8 cellular contexts compared by ENCODE assay signal in the genomic region with DNA sequence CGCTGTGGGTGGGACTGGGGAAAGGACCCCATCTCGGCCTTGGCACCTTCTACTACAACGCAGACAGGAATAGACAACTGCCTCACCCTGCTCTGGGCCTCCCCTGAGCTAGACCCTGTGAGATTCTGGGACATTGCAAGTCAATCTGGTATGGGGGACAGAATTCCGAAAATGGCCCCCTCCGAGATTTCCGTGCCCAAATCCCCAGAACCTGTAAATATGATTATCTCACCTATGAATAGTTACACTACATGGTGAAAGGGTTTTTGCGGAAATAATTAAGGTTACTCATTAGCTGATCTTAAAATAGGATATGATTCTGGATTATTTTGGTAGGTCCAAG. TPM values are rescaled to one million over a fixed set of nuclear protein-coding genes. Genes with fewer than 3 reads are reported as not detected.
DNase-seq lines count a peak whose midpoint lies in the region; ATAC-seq and TF ChIP-seq lines count a peak whose summit lies in the region.

No MANE protein-coding gene starts in this region.

- H3K4me1 Mint-ChIP-seq in HFFc6 (ENCODE audit: low read depth): peaks cover 26% of the 10 kb centered on the region
- peaks cover 18% of the 10 kb centered on the region for H3K4me1 Mint-ChIP-seq in activated T-helper 17 cell treated with anti-CD3 and anti-CD28 coated beads, Interleukin-2, amount 50 U/mL, for 72 hours

- peaks cover 5% of the 10 kb centered on the region for H3K36me3 Mint-ChIP-seq in HFFc6 (ENCODE audit: low read depth)
- peaks cover 29% of the 10 kb centered on the region for H3K36me3 Mint-ChIP-seq in activated T-helper 17 cell treated with anti-CD3 and anti-CD28 coated beads, Interleukin-2, amount 50 U/mL, for 72 hours (ENCODE audit: low read depth)

- no peak for TF ChIP-seq POLR2A in spleen (IDR thresholded peaks at IDR 0.05)

- no peak for ATAC-seq in activated T-helper 17 cell treated with anti-CD3 and anti-CD28 coated beads, Interleukin-2, amount 50 U/mL, for 72 hours (replicated peaks)
- no peak for ATAC-seq in GM18519 (IDR thresholded peaks at IDR 0.05; ENCODE audit: low FRiP score, unreplicated experiment)
- no peak for ATAC-seq in GM18867 (IDR thresholded peaks at IDR 0.05; ENCODE audit: unreplicated experiment)

- H3K27me3 Mint-ChIP-seq in HFFc6 (ENCODE audit: insufficient read depth): peaks cover 2% of the 10 kb centered on the region; the same call in 1 of the 2 replicates
- no peaks in the 10 kb centered on the region for H3K27me3 Mint-ChIP-seq in activated T-helper 17 cell treated with anti-CD3 and anti-CD28 coated beads, Interleukin-2, amount 50 U/mL, for 72 hours

- H3K27ac Mint-ChIP-seq in HFFc6: peak overlapping the region; percentile 96
- peak overlapping the region; percentile 96 for H3K27ac Mint-ChIP-seq in activated T-helper 17 cell treated with anti-CD3 and anti-CD28 coated beads, Interleukin-2, amount 50 U/mL, for 72 hours

- H3K4me1 ChIP-seq in iPS DF 6.9 (ENCODE audit: control insufficient read depth, insufficient read depth, low read length) (peaks cover 6% of the 10 kb centered on the region; the same call in 1 of the 2 replicates), spleen (peaks cover 17 to 53% (median 42%) of the 10 kb centered on the region in 6 donors)

- DNase-seq in HFFc6 (no peak), iPS DF 6.9 (ENCODE audit: low read depth, low spot score) (no peak), spleen (no peak), HCEC 1CT (no peak), occipital lobe (lab: John Stamatoyannopoulos, UW) (no peak)

- H3K9me3 ChIP-seq in iPS DF 6.9 (ENCODE audit: control insufficient read depth, insufficient read depth, low read length): no peaks in the 10 kb centered on the region
- H3K9me3 ChIP-seq in spleen: no peaks in the 10 kb centered on the region

- intact Hi-C loops in spleen (cut with DNase I; ENCODE audit: low total_unique reads): no loop called here

- H3K4me3 ChIP-seq in iPS DF 6.9 (ENCODE audit: low read length): peak overlapping the region; percentile 47; the same call in 1 of the 2 replicates
- H3K4me3 ChIP-seq in spleen: peak overlapping the region; percentile 71 to 88 (median 84)

- no peaks in the 10 kb centered on the region for H3K9me3 Mint-ChIP-seq in HFFc6
- H3K9me3 Mint-ChIP-seq in activated T-helper 17 cell treated with anti-CD3 and anti-CD28 coated beads, Interleukin-2, amount 50 U/mL, for 72 hours: no peaks in the 10 kb centered on the region

- TF ChIP-seq CTCF in HFFc6 (IDR thresholded peaks at IDR 0.05): no peak
- no peak for TF ChIP-seq CTCF in spleen (IDR thresholded peaks at IDR 0.05 in 8 of 11, conservative IDR thresholded peaks at IDR 0.05 in 3 of 11)

- peak overlapping the region; percentile 95 for H3K4me3 Mint-ChIP-seq in HFFc6
- H3K4me3 Mint-ChIP-seq in activated T-helper 17 cell treated with anti-CD3 and anti-CD28 coated beads, Interleukin-2, amount 50 U/mL, for 72 hours: peak overlapping the region; percentile 89

- no CpG with 5 or more reads among the region's 7 CpGs for WGBS in iPS DF 6.9 (ENCODE audit: insufficient coverage, insufficient read length)
- 10 to 16% (median 14%) methylated on average over 7 of the region's 7 CpGs for WGBS in spleen, 5 donors

- H3K27ac ChIP-seq in iPS DF 6.9 (ENCODE audit: low read length) (no peak overlapping the region), spleen (peak overlapping the region; percentile 81 to 98 (median 96))

- H3K36me3 ChIP-seq in iPS DF 6.9 (ENCODE audit: control insufficient read depth, insufficient read depth, low read length): peaks cover 5% of the 10 kb centered on the region; the same call in 1 of the 2 replicates
- H3K36me3 ChIP-seq in spleen: peaks cover 3 to 23% (median 17%) of the 10 kb centered on the region in 6 donors

- H3K27me3 ChIP-seq in iPS DF 6.9 (ENCODE audit: control insufficient read depth, insufficient read depth, low read length) (no peaks in the 10 kb centered on the region), spleen (replicated peaks in 1 of 7) (no peaks in the 10 kb centered on the region)

RNA-seq across cellular contexts. Expression of gene ZBTB45, which starts 0.6 kb away (rescaled TPM):
- 10 to 100 TPM; 15.0 to 17.4 (median 16.7) TPM for total RNA-seq in HFFc6 (2021; fragmentation: NEBNext Ultra II Directional; extraction: Animal tissue kit (Norgen Biotek cat#: 25700))
- total RNA-seq in activated T-helper 17 cell treated with anti-CD3 and anti-CD28 coated beads, Interleukin-2, amount 50 U/mL, for 72 hours: 10 to 100 TPM; 11.0 to 14.3 TPM
- total RNA-seq in spleen: 10 to 100 TPM; 11.1 to 16.0 (median 13.0) TPM
- 1 to 10 TPM; 4.0 to 8.8 (median 4.4) TPM for polyA plus RNA-seq in spleen
- total RNA-seq in occipital lobe: 5.0 TPM

RNA-seq across cellular contexts. Expression of gene SLC27A5, which starts 8.4 kb away (rescaled TPM):
- total RNA-seq in HFFc6 (2021; fragmentation: NEBNext Ultra II Directional; extraction: Animal tissue kit (Norgen Biotek cat#: 25700)): 1 to 10 TPM; 2.0 to 5.7 (median 2.6) TPM
- 10 to 100 TPM; 14.4 to 15.6 TPM for total RNA-seq in activated T-helper 17 cell treated with anti-CD3 and anti-CD28 coated beads, Interleukin-2, amount 50 U/mL, for 72 hours
- total RNA-seq in spleen (10 to 100 TPM in 1 of 7 donors, 1 to 10 TPM in 6; 6.0 to 12.3 (median 7.2) TPM), occipital lobe (4.1 TPM)
- polyA plus RNA-seq in spleen: 10 to 100 TPM; 14.0 to 26.8 (median 14.9) TPM

RNA-seq across cellular contexts. Expression of gene TRIM28, which starts 23.6 kb away (rescaled TPM):
- 100 to 1,000 TPM; 376 to 529 (median 445) TPM for total RNA-seq in HFFc6 (2021; fragmentation: NEBNext Ultra II Directional; extraction: Animal tissue kit (Norgen Biotek cat#: 25700))
- 100 to 1,000 TPM; 336 to 455 TPM for total RNA-seq in activated T-helper 17 cell treated with anti-CD3 and anti-CD28 coated beads, Interleukin-2, amount 50 U/mL, for 72 hours
- total RNA-seq in spleen (100 to 1,000 TPM; 216 to 294 (median 232) TPM), occipital lobe (276 TPM)
- 100 to 1,000 TPM; 181 to 233 (median 183) TPM for polyA plus RNA-seq in spleen

RNA-seq across cellular contexts. Expression of gene CHMP2A, which starts 34.7 kb away (rescaled TPM):
- total RNA-seq in HFFc6 (2021; fragmentation: NEBNext Ultra II Directional; extraction: Animal tissue kit (Norgen Biotek cat#: 25700)): 100 to 1,000 TPM; 100 to 126 (median 120) TPM
- 10 to 100 TPM; 79.0 to 95.8 TPM for total RNA-seq in activated T-helper 17 cell treated with anti-CD3 and anti-CD28 coated beads, Interleukin-2, amount 50 U/mL, for 72 hours
- total RNA-seq in spleen (100 to 1,000 TPM in 3 of 7 donors, 10 to 100 TPM in 4; 79.9 to 115 (median 89.9) TPM), occipital lobe (47.7 TPM)
- polyA plus RNA-seq in spleen: 100 to 1,000 TPM; 112 to 124 (median 121) TPM

RNA-seq across cellular contexts. Expression of gene UBE2M, which starts 38.2 kb away (rescaled TPM):
- total RNA-seq in HFFc6 (2021; fragmentation: NEBNext Ultra II Directional; extraction: Animal tissue kit (Norgen Biotek cat#: 25700)): 100 to 1,000 TPM in 5 of 6 experiments, 10 to 100 TPM in 1; 91.5 to 114 (median 106) TPM
- 100 to 1,000 TPM; 102 to 141 TPM for total RNA-seq in activated T-helper 17 cell treated with anti-CD3 and anti-CD28 coated beads, Interleukin-2, amount 50 U/mL, for 72 hours
- 10 to 100 TPM; 19.1 to 66.9 (median 44.0) TPM for total RNA-seq in spleen
- 10 to 100 TPM; 33.2 to 47.3 (median 36.9) TPM for polyA plus RNA-seq in spleen
- total RNA-seq in occipital lobe: 45.5 TPM
